ENCODE assay signal across 10 cellular contexts in the genomic region with DNA sequence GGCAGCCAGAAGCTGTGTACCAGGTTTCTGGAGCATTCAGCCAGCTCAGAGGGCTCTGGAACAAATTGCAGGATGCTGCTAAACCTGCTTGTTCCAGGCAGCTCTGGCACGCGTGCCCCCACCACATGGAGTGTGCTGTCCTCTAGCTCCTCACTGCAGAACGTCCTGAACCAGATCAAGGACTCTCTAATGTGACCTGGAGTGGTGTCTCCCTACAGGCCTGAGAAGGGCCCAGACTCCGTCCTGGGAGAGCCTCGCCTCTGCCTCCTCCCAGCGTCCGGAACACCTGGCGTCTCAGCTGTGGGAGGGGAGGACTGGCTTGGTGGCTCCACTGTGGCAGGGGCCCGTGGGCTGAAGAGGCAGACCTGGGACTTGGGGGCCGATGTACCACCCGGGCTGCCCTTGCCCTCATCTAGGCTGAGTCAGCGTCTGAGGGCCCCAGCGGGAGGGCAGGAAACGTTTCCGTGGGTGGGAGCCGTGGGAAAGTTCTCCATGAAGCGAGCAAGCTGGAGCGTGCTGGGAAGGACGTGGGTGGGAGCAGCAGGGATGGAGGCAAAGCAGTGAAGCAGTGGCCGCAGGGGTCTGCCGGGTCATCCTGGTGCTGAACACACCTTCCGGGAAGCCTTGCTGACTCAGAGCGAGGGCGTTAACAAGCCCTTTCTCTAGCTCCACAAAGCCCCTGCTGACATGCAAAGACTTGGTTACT.
DNase-seq lines count a peak whose midpoint lies in the region; ATAC-seq, FAIRE-seq and TF ChIP-seq lines count a peak whose summit lies in the region.
"Had no signal": no experiment of that assay in that cellular context is flagged by ENCODE, and none has a peak within 500 bp of the region (broad histone marks: within the 10 kb centered on the region; RNA-seq: fewer than 3 reads in every experiment).

No MANE protein-coding gene starts in this region.

- FAIRE-seq in HepG2 (lab: Jason Lieb, UNC) = no peak
- FAIRE-seq: pancreas had no signal

- no peak overlapping the region for H3K4me3 ChIP-seq in right atrium auricular region
- H3K4me3 ChIP-seq in coronary artery = no peak overlapping the region
- no peak overlapping the region for H3K4me3 ChIP-seq in HepG2 (replicated peaks in 1 of 3; ENCODE audit: insufficient read depth in 1 of 3, low read depth in 2 of 3, low read length in 3 of 3)
- H3K4me3 ChIP-seq in aorta (ENCODE audit: low read length in 2 of 2) = no peak overlapping the region
- H3K4me3 ChIP-seq: pancreas had no signal

- POLR2A ChIA-PET in HepG2 (lab: Yijun Ruan, JAX) = no interaction called here

- H3K4me2 ChIP-seq in HepG2 (ENCODE audit: low read depth, low read length) = no peak overlapping the region

- BruUV-seq in HepG2 (replicated peaks; lab: Mats Ljungman, UMichigan) = no TSS peak

- CTCF ChIA-PET in HepG2 (lab: Yijun Ruan, JAX; ENCODE audit: low intra/inter-chr PET ratio, low total read pairs) = no interaction called here

- no peak overlapping the region for H2AFZ ChIP-seq in HepG2 (ENCODE audit: low read length)

- H3K9me3 ChIP-seq in right atrium auricular region = no peaks in the 10 kb centered on the region
- no peaks in the 10 kb centered on the region for H3K9me3 ChIP-seq in HepG2 (ENCODE audit: low read length)
- H3K9me3 ChIP-seq in aorta (ENCODE audit: control insufficient read depth, low read length) = no peaks in the 10 kb centered on the region
- H3K9me3 ChIP-seq: pancreas had no signal

- intact Hi-C loops in Right ventricle myocardium inferior (cut with DNase I) = no loop called here
- intact Hi-C loops in HepG2 (cut with micrococcal nuclease; ENCODE audit: unreplicated experiment) = no loop called here
- intact Hi-C loops in aorta (cut with DNase I) = no loop called here

- TF ChIP-seq CTCF in right atrium auricular region (IDR thresholded peaks at IDR 0.05) (no peak), coronary artery (IDR thresholded peaks at IDR 0.05) (no peak), HepG2 (CRISPR knock-in tag; IDR thresholded peaks at IDR 0.05) (no peak)

- TF ChIP-seq EP300 in HepG2 (IDR thresholded peaks at IDR 0.05; ENCODE audit: low read depth in 2 of 2, low read length in 2 of 2) = no peak
- no peak for TF ChIP-seq EP300 in HepG2 (CRISPR knock-in tag; IDR thresholded peaks at IDR 0.05; ENCODE audit: borderline replicate concordance)

- peak; percentile 49 for ATAC-seq in Right ventricle myocardium inferior
- ATAC-seq in HepG2 = peak; percentile 19
- no peak for ATAC-seq in aorta (ENCODE audit: low FRiP score)

- TF ChIP-seq POLR2A in HepG2 (IDR thresholded peaks at IDR 0.05; ENCODE audit: insufficient read depth in 1 of 2, low read depth in 2 of 2, low read length in 2 of 2) = no peak

- H4K20me1 ChIP-seq in HepG2 (ENCODE audit: insufficient read depth, low read length) = no peaks in the 10 kb centered on the region

- H3K4me1 ChIP-seq in right atrium auricular region = peaks cover 0 to 5% of the 10 kb centered on the region in 2 donors
- no peaks in the 10 kb centered on the region for H3K4me1 ChIP-seq in HepG2 (ENCODE audit: insufficient read depth, low read length)
- H3K4me1 ChIP-seq in aorta (ENCODE audit: control insufficient read depth in 1 of 2, insufficient read depth in 2 of 2, low read length in 2 of 2) = no peaks in the 10 kb centered on the region
- H3K4me1 ChIP-seq: pancreas had no signal

- in situ Hi-C loops in HepG2 (cut with HindIII; ENCODE audit: extremely low pct_ligation_motif_present, low pct_unique_long_range_greater_than_20kb) = no loop called here

- DNase-seq in Right ventricle myocardium inferior (ENCODE audit: missing footprints) (no peak), right atrium auricular region (ENCODE audit: low spot score) (no peak), coronary artery (ENCODE audit: low spot score) (peak; percentile 72), HepG2 (ENCODE audit: low spot score) (no peak), aorta (peak; percentile 64 to 82), NCI-H1694 (lab: John Stamatoyannopoulos, UW) (no peak), HuH-7.5 (ENCODE audit: low spot score) (no peak)
- no peak for DNase-seq in stimulated activated CD4-positive, alpha-beta T cell treated with anti-CD3 and anti-CD28 coated beads, Interleukin-4, amount 100 ng/mL, for 1 hour
- DNase-seq: pancreas; stimulated activated naive CD4-positive, alpha-beta T cell had no signal

- H3K27me3 ChIP-seq in right atrium auricular region (no peaks in the 10 kb centered on the region), HepG2 (ENCODE audit: control insufficient read depth in 1 of 2, insufficient read depth in 2 of 2, low read length in 2 of 2) (peaks cover 33 to 82% of the 10 kb centered on the region in 2 experiments; a peak in 4 of 5 replicates), aorta (ENCODE audit: control insufficient read depth in 1 of 2, insufficient read depth in 2 of 2, low read length in 1 of 2) (no peaks in the 10 kb centered on the region)
- H3K27me3 ChIP-seq: pancreas had no signal

- H3K27ac ChIP-seq in right atrium auricular region (no peak overlapping the region), coronary artery (peak overlapping the region in 1 of 2 donors; percentile 45), HepG2 (ENCODE audit: extremely low read length, insufficient read depth, low read length) (no peak overlapping the region), aorta (ENCODE audit: low read depth in 1 of 2, low read length in 2 of 2) (no peak overlapping the region)
- H3K27ac ChIP-seq: pancreas had no signal

- H3K9ac ChIP-seq in HepG2 (ENCODE audit: insufficient read depth, low read depth, low read length) = no peak overlapping the region

- no peak for TF ChIP-seq RAD21 in HepG2 (CRISPR knock-in tag; IDR thresholded peaks at IDR 0.05)

- H3K36me3 ChIP-seq in right atrium auricular region (no peaks in the 10 kb centered on the region), HepG2 (replicated peaks in 1 of 2; ENCODE audit: control insufficient read depth in 1 of 2, insufficient read depth in 2 of 2, low read length in 2 of 2) (no peaks in the 10 kb centered on the region), aorta (ENCODE audit: control insufficient read depth in 1 of 2, insufficient read depth in 2 of 2, low read length in 1 of 2) (no peaks in the 10 kb centered on the region)
- H3K36me3 ChIP-seq: pancreas had no signal

- H3K79me2 ChIP-seq in HepG2 (ENCODE audit: insufficient read depth, low read length) = no peaks in the 10 kb centered on the region

- 16% methylated on average over 16 of the region's 24 CpGs for WGBS in HepG2 (ENCODE audit: low lambda C conversion rate)
- 42 to 49% methylated on average over 23 to 24 of the region's 24 CpGs for WGBS in aorta, 2 donors

TF ChIP-seq in HepG2, 621 proteins besides CTCF, POLR2A, EP300 and RAD21:
- no peak for TF ChIP-seq BORCS8-MEF2B (CRISPR knock-in tag; IDR thresholded peaks at IDR 0.05)
- no peak for TF ChIP-seq HNRNPLL (IDR thresholded peaks at IDR 0.05; ENCODE audit: low read depth, low read length, poor library complexity, severe bottlenecking)
- TF ChIP-seq PHF5A (CRISPR knock-in tag; IDR thresholded peaks at IDR 0.05; ENCODE audit: low read depth, unreplicated experiment) = no peak
- no peak for TF ChIP-seq ZNF546 (CRISPR knock-in tag; conservative IDR thresholded peaks at IDR 0.05)

Comparison
In these comparisons a context has a peak if more than half of its experiments do, and no peak if none do; other contexts are left out.
1. DNase-seq: peak in coronary artery (single experiment) and aorta (2 of 2); none in Right ventricle myocardium inferior (single experiment), right atrium auricular region (single experiment), HepG2 (single experiment), stimulated activated CD4-positive, alpha-beta T cell treated with anti-CD3 and anti-CD28 coated beads, Interleukin-4, amount 100 ng/mL, for 1 hour (single experiment), NCI-H1694 (single experiment) and HuH-7.5 (single experiment).